25 cellular contexts compared by ENCODE assay signal in the genomic region with DNA sequence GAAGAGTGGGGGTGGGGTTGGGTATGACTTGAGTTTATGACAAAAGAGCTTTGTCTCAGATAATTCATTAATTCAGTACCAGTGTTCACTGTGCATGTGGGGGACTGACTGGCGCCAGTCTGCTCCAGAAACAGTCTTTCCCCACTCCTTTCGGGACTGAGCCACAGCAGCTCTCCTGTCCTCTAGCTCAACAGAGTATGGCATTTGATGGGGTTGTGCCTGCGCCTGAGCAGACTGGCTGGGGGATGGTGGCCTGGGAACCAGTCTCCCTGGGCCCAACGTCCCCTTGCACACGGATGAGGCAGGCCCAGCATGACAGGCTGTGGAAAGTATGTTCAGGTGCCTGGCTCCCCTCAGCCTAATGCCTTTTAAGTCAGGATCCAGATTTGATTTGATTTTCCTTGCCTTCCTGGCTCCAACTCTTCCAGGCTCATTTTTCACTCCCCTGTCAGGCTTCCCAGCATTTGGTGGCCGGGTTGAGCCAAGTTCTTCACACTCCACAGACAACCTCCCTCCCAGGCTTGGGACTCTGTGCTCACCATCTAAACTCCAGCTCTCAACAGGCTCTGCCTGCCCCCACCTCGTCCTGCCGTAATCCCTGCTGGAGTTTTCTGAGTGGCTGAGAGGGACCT.
DNase-seq lines count a peak whose midpoint lies in the region; ATAC-seq and TF ChIP-seq lines count a peak whose summit lies in the region.
"Had no signal": no experiment of that assay in that cellular context is flagged by ENCODE, and none has a peak within 500 bp of the region (broad histone marks: within the 10 kb centered on the region; RNA-seq: fewer than 3 reads in every experiment).

No MANE protein-coding gene starts in this region.

- H3K9me3 ChIP-seq in skeletal muscle tissue (ENCODE audit: control insufficient read depth in 3 of 3, low read length in 3 of 3) = no peaks in the 10 kb centered on the region
- H3K9me3 ChIP-seq: BE2C, vagina had no signal

- H3K4me3 Mint-ChIP-seq in GM23338 = no peak overlapping the region
- no peak overlapping the region for H3K4me3 Mint-ChIP-seq in effector memory CD8-positive, alpha-beta T cell
- H3K4me3 Mint-ChIP-seq: activated CD4-positive, alpha-beta T cell treated with anti-CD3 and anti-CD28 coated beads for 36 hours; activated naive CD4-positive, alpha-beta T cell treated with anti-CD3 and anti-CD28 coated beads, Interleukin-2, amount 50 U/mL, for 24 hours; activated T-helper 1 cell treated with anti-CD3 and anti-CD28 coated beads, Interleukin-12 subunit alpha, Interleukin-12 subunit beta, Interleukin-2, Interleukin-4 antibody, amounts not matched to agents 30 ng/mL and 10 ng/mL and 1 ng/mL, durations not matched to agents 14 hours and 24 hours and 36 hours; brain; natural killer cell; T-cell had no signal

- H3K27ac ChIP-seq in GM23338 (ENCODE audit: low read depth) (no peak overlapping the region), caudate nucleus (ENCODE audit: low read depth, low read length) (peak overlapping the region; percentile 41), skeletal muscle tissue (ENCODE audit: low read depth, low read length) (peak overlapping the region; percentile 43)
- H3K27ac ChIP-seq: vagina had no signal

- DNase-seq in GM23338 (ENCODE audit: low spot score) (no peak), caudate nucleus (lab: John Stamatoyannopoulos, UW) (peak in 5 of 61 donors; percentile 13 to 30 (median 23)), medulla oblongata (ENCODE audit: extremely low spot score) (peak; percentile 84), NCI-H1417 (lab: John Stamatoyannopoulos, UW) (no peak)
- DNase-seq in NK-92 treated with Interleukin-12 subunit alpha and Interleukin-12 subunit beta, amount 100 ng/mL, for 24 hours (lab: John Stamatoyannopoulos, UW) = no peak
- no peak for DNase-seq in effector memory CD8-positive, alpha-beta T cell
- DNase-seq: activated CD4-positive, alpha-beta T cell treated with anti-CD3 and anti-CD28 coated beads for 36 hours; BE2C; Calu3; islet precursor cell; mammary epithelial cell; natural killer cell; NCI-H1417 treated with DMSO at 0.1 percent for 48 hours; NCI-H526 treated with DMSO at 0.1 percent for 48 hours; stimulated activated CD4-positive, alpha-beta T cell treated with anti-CD3 and anti-CD28 coated beads, Interleukin-2, amount 100 ng/mL, for 24 hours; stimulated activated naive CD4-positive, alpha-beta T cell; T-cell had no signal

- H3K27me3 Mint-ChIP-seq in GM23338 (ENCODE audit: insufficient read depth, low read depth, poor library complexity) = no peaks in the 10 kb centered on the region
- peaks cover 38 to 50% of the 10 kb centered on the region in 2 donors for H3K27me3 Mint-ChIP-seq in effector memory CD8-positive, alpha-beta T cell
- H3K27me3 Mint-ChIP-seq: activated CD4-positive, alpha-beta T cell treated with anti-CD3 and anti-CD28 coated beads for 36 hours had no signal

- TF ChIP-seq CTCF in GM23338 (conservative IDR thresholded peaks at IDR 0.05; ENCODE audit: low read depth in 2 of 2) = no peak

- no peaks in the 10 kb centered on the region for H4K20me1 ChIP-seq in GM23338 (replicated peaks; ENCODE audit: insufficient read depth)

- H3K27me3 ChIP-seq in GM23338 (ENCODE audit: insufficient read depth) (no peaks in the 10 kb centered on the region), skeletal muscle tissue (ENCODE audit: control insufficient read depth in 3 of 3, insufficient read depth in 3 of 3, low read length in 3 of 3) (no peaks in the 10 kb centered on the region)
- H3K27me3 ChIP-seq: BE2C, vagina had no signal

- no peak overlapping the region for H3K4me3 ChIP-seq in GM23338
- H3K4me3 ChIP-seq in skeletal muscle tissue (ENCODE audit: low read length in 3 of 3) = no peak overlapping the region
- H3K4me3 ChIP-seq: vagina had no signal

- H3F3A ChIP-seq in GM23338 (replicated peaks; ENCODE audit: low read depth) = no peaks in the 10 kb centered on the region

- H3K79me2 ChIP-seq in GM23338 (replicated peaks; ENCODE audit: insufficient read depth) = no peaks in the 10 kb centered on the region

- ATAC-seq in GM23338 (peak; percentile 46; the same call in 2 of the 3 replicates), HG03159 (IDR thresholded peaks at IDR 0.05; ENCODE audit: unreplicated experiment) (no peak)
- ATAC-seq in effector memory CD8-positive, alpha-beta T cell (replicated peaks) = no peak
- ATAC-seq: activated CD4-positive, alpha-beta T cell treated with anti-CD3 and anti-CD28 coated beads for 36 hours; HCT116; natural killer cell; Right ventricle myocardium inferior; T-cell had no signal

- H3K9me2 ChIP-seq in GM23338 (ENCODE audit: insufficient read depth) = no peaks in the 10 kb centered on the region

- H3K36me3 ChIP-seq in GM23338 (ENCODE audit: insufficient read depth) = no peaks in the 10 kb centered on the region
- H3K36me3 ChIP-seq in skeletal muscle tissue (ENCODE audit: control insufficient read depth in 3 of 3, insufficient read depth in 3 of 3, low read length in 3 of 3) = no peaks in the 10 kb centered on the region
- H3K36me3 ChIP-seq: BE2C, vagina had no signal

- no peak overlapping the region for H3K9ac ChIP-seq in skeletal muscle tissue (ENCODE audit: low read depth in 1 of 3, low read length in 3 of 3)

- H3K4me1 ChIP-seq in GM23338 (ENCODE audit: insufficient read depth) (no peaks in the 10 kb centered on the region), skeletal muscle tissue (ENCODE audit: control insufficient read depth in 3 of 3, insufficient read depth in 3 of 3, low read length in 3 of 3) (peaks cover 12 to 19% (median 14%) of the 10 kb centered on the region in 3 donors)

- H3K36me3 Mint-ChIP-seq in GM23338 (ENCODE audit: low read depth) = no peaks in the 10 kb centered on the region
- no peaks in the 10 kb centered on the region for H3K36me3 Mint-ChIP-seq in effector memory CD8-positive, alpha-beta T cell (ENCODE audit: insufficient read depth)
- H3K36me3 Mint-ChIP-seq: activated naive CD4-positive, alpha-beta T cell treated with anti-CD3 and anti-CD28 coated beads, Interleukin-2, amount 50 U/mL, for 24 hours; brain; natural killer cell; T-cell had no signal

- no peak overlapping the region for H2AFZ ChIP-seq in GM23338

- H3K27ac Mint-ChIP-seq in GM23338 = no peak overlapping the region
- no peak overlapping the region for H3K27ac Mint-ChIP-seq in effector memory CD8-positive, alpha-beta T cell
- H3K27ac Mint-ChIP-seq: activated CD4-positive, alpha-beta T cell treated with anti-CD3 and anti-CD28 coated beads for 36 hours; activated naive CD4-positive, alpha-beta T cell treated with anti-CD3 and anti-CD28 coated beads, Interleukin-2, amount 50 U/mL, for 24 hours; activated T-helper 1 cell treated with anti-CD3 and anti-CD28 coated beads, Interleukin-12 subunit alpha, Interleukin-12 subunit beta, Interleukin-2, Interleukin-4 antibody, amounts not matched to agents 30 ng/mL and 10 ng/mL and 1 ng/mL, durations not matched to agents 14 hours and 24 hours and 36 hours; brain; natural killer cell; T-cell had no signal

- H3K4me1 Mint-ChIP-seq in GM23338 = no peaks in the 10 kb centered on the region
- H3K4me1 Mint-ChIP-seq in effector memory CD8-positive, alpha-beta T cell (ENCODE audit: low read depth in 2 of 2) = no peaks in the 10 kb centered on the region
- H3K4me1 Mint-ChIP-seq: activated CD4-positive, alpha-beta T cell treated with anti-CD3 and anti-CD28 coated beads for 36 hours; activated naive CD4-positive, alpha-beta T cell treated with anti-CD3 and anti-CD28 coated beads, Interleukin-2, amount 50 U/mL, for 24 hours; natural killer cell; T-cell had no signal

- no peak overlapping the region for H3K4me2 ChIP-seq in GM23338

- no peaks in the 10 kb centered on the region for H3K9me3 Mint-ChIP-seq in GM23338
- H3K9me3 Mint-ChIP-seq in effector memory CD8-positive, alpha-beta T cell = no peaks in the 10 kb centered on the region
- H3K9me3 Mint-ChIP-seq: activated naive CD4-positive, alpha-beta T cell treated with anti-CD3 and anti-CD28 coated beads, Interleukin-2, amount 50 U/mL, for 24 hours; activated T-helper 1 cell treated with anti-CD3 and anti-CD28 coated beads, Interleukin-12 subunit alpha, Interleukin-12 subunit beta, Interleukin-2, Interleukin-4 antibody, amounts not matched to agents 30 ng/mL and 10 ng/mL and 1 ng/mL, durations not matched to agents 14 hours and 24 hours and 36 hours; brain; natural killer cell; T-cell had no signal

TF ChIP-seq in GM23338, 12 proteins besides CTCF, POLR2A, EP300 and RAD21 (continues in another document):
- TF ChIP-seq, protein P1, sequence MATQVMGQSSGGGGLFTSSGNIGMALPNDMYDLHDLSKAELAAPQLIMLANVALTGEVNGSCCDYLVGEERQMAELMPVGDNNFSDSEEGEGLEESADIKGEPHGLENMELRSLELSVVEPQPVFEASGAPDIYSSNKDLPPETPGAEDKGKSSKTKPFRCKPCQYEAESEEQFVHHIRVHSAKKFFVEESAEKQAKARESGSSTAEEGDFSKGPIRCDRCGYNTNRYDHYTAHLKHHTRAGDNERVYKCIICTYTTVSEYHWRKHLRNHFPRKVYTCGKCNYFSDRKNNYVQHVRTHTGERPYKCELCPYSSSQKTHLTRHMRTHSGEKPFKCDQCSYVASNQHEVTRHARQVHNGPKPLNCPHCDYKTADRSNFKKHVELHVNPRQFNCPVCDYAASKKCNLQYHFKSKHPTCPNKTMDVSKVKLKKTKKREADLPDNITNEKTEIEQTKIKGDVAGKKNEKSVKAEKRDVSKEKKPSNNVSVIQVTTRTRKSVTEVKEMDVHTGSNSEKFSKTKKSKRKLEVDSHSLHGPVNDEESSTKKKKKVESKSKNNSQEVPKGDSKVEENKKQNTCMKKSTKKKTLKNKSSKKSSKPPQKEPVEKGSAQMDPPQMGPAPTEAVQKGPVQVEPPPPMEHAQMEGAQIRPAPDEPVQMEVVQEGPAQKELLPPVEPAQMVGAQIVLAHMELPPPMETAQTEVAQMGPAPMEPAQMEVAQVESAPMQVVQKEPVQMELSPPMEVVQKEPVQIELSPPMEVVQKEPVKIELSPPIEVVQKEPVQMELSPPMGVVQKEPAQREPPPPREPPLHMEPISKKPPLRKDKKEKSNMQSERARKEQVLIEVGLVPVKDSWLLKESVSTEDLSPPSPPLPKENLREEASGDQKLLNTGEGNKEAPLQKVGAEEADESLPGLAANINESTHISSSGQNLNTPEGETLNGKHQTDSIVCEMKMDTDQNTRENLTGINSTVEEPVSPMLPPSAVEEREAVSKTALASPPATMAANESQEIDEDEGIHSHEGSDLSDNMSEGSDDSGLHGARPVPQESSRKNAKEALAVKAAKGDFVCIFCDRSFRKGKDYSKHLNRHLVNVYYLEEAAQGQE (IDR thresholded peaks at IDR 0.05; ENCODE audit: unreplicated experiment) = no peak
